8 cellular contexts compared by ENCODE assay signal in the genomic region with DNA sequence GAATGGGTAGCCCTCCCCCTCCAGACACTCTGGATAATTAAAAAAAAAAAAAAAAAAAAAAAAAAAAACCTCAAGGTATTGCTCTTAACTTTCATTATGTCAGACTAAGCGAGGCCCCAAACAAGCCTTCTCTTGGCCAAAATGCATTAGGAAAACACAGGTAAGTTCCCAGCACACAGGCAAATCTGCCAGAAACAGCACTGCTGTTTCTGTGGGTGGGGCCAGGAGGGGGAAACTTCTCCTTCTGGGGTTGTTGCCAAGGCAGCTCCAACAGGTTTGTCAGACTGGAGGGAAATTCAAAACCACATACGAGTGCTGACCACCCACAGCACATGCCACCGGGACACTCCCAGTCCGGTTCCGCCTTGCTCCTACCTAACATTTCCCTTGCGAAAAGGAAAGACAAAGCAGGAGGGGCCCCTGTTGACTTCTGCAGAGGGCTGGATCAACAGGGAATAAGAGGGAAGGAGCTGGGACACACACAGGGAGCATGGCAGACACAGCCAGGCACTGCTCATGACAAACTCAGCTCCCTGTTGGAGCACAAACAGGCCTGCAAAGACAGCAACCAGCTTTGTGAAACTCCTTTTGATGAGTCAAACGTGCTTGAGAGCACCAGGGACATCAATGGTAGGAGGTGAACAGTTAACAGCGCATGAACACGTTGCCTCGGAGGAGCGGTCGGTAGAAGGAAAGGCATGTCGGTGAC. TPM values are rescaled to one million over a fixed set of nuclear protein-coding genes. Genes with fewer than 3 reads are reported as not detected.
DNase-seq lines count a peak whose midpoint lies in the region; ATAC-seq and TF ChIP-seq lines count a peak whose summit lies in the region.

No MANE protein-coding gene starts in this region.

- TF ChIP-seq CTCF in endothelial cell (IDR thresholded peaks at IDR 0.05; ENCODE audit: unreplicated experiment) (no peak), osteocyte (IDR thresholded peaks at IDR 0.05) (no peak)

- H3K9me3 Mint-ChIP-seq in endothelial cell (ENCODE audit: unreplicated experiment) (peaks cover 4% of the 10 kb centered on the region), osteocyte (ENCODE audit: unreplicated experiment) (no peaks in the 10 kb centered on the region)

- H3K27ac Mint-ChIP-seq in endothelial cell (ENCODE audit: unreplicated experiment) (peak overlapping the region; percentile 100), osteocyte (ENCODE audit: unreplicated experiment) (peak overlapping the region; percentile 100)

- peak; percentile 74 for DNase-seq in GF-D8 (lab: John Stamatoyannopoulos, UW)
- peak; percentile 62 for DNase-seq in NCI-H2029 (lab: John Stamatoyannopoulos, UW)
- DNase-seq in activated CD4-positive, alpha-beta T cell treated with anti-CD3 and anti-CD28 coated beads, Interleukin-2, amount 50 U/mL, for 24 hours (ENCODE audit: low read depth in 1 of 2, low spot score in 1 of 2) = peak; percentile 30 to 72
- DNase-seq in endothelial cell (ENCODE audit: low spot score) = peak; percentile 18
- DNase-seq in osteocyte (ENCODE audit: extremely low spot score, unreplicated experiment) = no peak
- no peak for DNase-seq in ecto neural progenitor cell (ENCODE audit: low spot score)

- peaks cover 45% of the 10 kb centered on the region for H3K27me3 Mint-ChIP-seq in endothelial cell (ENCODE audit: unreplicated experiment)
- no peaks in the 10 kb centered on the region for H3K27me3 Mint-ChIP-seq in osteocyte (ENCODE audit: unreplicated experiment)

- H3K4me1 Mint-ChIP-seq in endothelial cell (ENCODE audit: unreplicated experiment) (peaks cover 90% of the 10 kb centered on the region), osteocyte (ENCODE audit: unreplicated experiment) (peaks cover 98% of the 10 kb centered on the region)

- H3K36me3 Mint-ChIP-seq in endothelial cell (ENCODE audit: low read depth, unreplicated experiment) (peaks cover 68% of the 10 kb centered on the region), osteocyte (ENCODE audit: unreplicated experiment) (peaks cover 50% of the 10 kb centered on the region)

- peak overlapping the region; percentile 77 for H3K4me3 Mint-ChIP-seq in endothelial cell (ENCODE audit: unreplicated experiment)
- H3K4me3 Mint-ChIP-seq in osteocyte (ENCODE audit: unreplicated experiment) = no peak overlapping the region

- ATAC-seq in HG03135 (IDR thresholded peaks at IDR 0.05; ENCODE audit: unreplicated experiment) (no peak), HG02884 (IDR thresholded peaks at IDR 0.05; ENCODE audit: unreplicated experiment) (no peak)

RNA-seq across cellular contexts. Expression of a gene that starts 55.0 kb away (rescaled TPM):
- total RNA-seq in endothelial cell (ENCODE audit: unreplicated experiment) (931 TPM), osteocyte (938 and 1,044 TPM in 2 replicates)

Comparison
In these comparisons a context has a peak if more than half of its experiments do, and no peak if none do; other contexts are left out.
1. DNase-seq: peak in GF-D8 (single experiment), NCI-H2029 (single experiment), activated CD4-positive, alpha-beta T cell treated with anti-CD3 and anti-CD28 coated beads, Interleukin-2, amount 50 U/mL, for 24 hours (2 of 2) and endothelial cell (single experiment); none in osteocyte (single experiment) and ecto neural progenitor cell (single experiment).